ENCODE assay signal across 8 cellular contexts in genomic region chr22:30802202-30803166, GRCh38.
DNase-seq lines count a peak whose midpoint lies in the region; ATAC-seq and TF ChIP-seq lines count a peak whose summit lies in the region.

No MANE protein-coding gene starts in this region.

- intact Hi-C loops in breast epithelium (cut with DNase I; ENCODE audit: low total_unique reads) = no loop called here
- intact Hi-C loops in gastrocnemius medialis (cut with DNase I; ENCODE audit: low total_unique reads) = no loop called here

- ATAC-seq in gastrocnemius medialis = peak; percentile 97 to 99
- ATAC-seq in GM21360 (IDR thresholded peaks at IDR 0.05; ENCODE audit: unreplicated experiment) = no peak

- no peaks in the 10 kb centered on the region for H3K36me3 ChIP-seq in breast epithelium
- no peaks in the 10 kb centered on the region for H3K36me3 ChIP-seq in gastrocnemius medialis

- H3K4me3 ChIP-seq in breast epithelium (peak overlapping the region in 2 of 3 donors; percentile 16 to 56), iPS-11a (ENCODE audit: low read depth, low read length) (peak overlapping the region; percentile 45), gastrocnemius medialis (peak overlapping the region in 3 of 4 donors; percentile 4 to 44 (median 36))

- TF ChIP-seq POLR2A in breast epithelium (IDR thresholded peaks at IDR 0.05) (no peak), gastrocnemius medialis (IDR thresholded peaks at IDR 0.05) (no peak)

- peak; percentile 44 for TF ChIP-seq CTCF in VCaP (conservative IDR thresholded peaks at IDR 0.05)
- peak in 2 of 3 donors; percentile 51 to 54 for TF ChIP-seq CTCF in breast epithelium (IDR thresholded peaks at IDR 0.05)
- TF ChIP-seq CTCF in gastrocnemius medialis (IDR thresholded peaks at IDR 0.05 in 4 of 5, conservative IDR thresholded peaks at IDR 0.05 in 1 of 5) = peak; percentile 32 to 58 (median 50)

- DNase-seq in NCI-H2107 treated with DMSO at 0.1 percent for 48 hours (lab: John Stamatoyannopoulos, UW; ENCODE audit: unreplicated experiment) (peak; percentile 15), NCI-H2107 (lab: John Stamatoyannopoulos, UW) (no peak), NCI-H1105 (lab: John Stamatoyannopoulos, UW) (peak; percentile 26), breast epithelium (ENCODE audit: low spot score in 2 of 2) (peak; percentile 57 to 77), gastrocnemius medialis (peak; percentile 34 to 67)

- in situ Hi-C loops in gastrocnemius medialis (cut with MboI; ENCODE audit: low sequenced_read_pairs in 4 of 4) = no loop called here

- H3K9me3 ChIP-seq in breast epithelium (no peaks in the 10 kb centered on the region), gastrocnemius medialis (no peaks in the 10 kb centered on the region)

- H3K27ac ChIP-seq in VCaP = peak overlapping the region; percentile 67
- no peak overlapping the region for H3K27ac ChIP-seq in breast epithelium
- no peak overlapping the region for H3K27ac ChIP-seq in gastrocnemius medialis

- H3K4me1 ChIP-seq in breast epithelium (no peaks in the 10 kb centered on the region), gastrocnemius medialis (peaks cover 6 to 7% of the 10 kb centered on the region in 2 donors)

- H3K27me3 ChIP-seq in breast epithelium = peaks cover 0 to 4% of the 10 kb centered on the region in 2 donors
- no peaks in the 10 kb centered on the region for H3K27me3 ChIP-seq in gastrocnemius medialis
